3 cellular contexts compared by ENCODE assay signal in the genomic region with DNA sequence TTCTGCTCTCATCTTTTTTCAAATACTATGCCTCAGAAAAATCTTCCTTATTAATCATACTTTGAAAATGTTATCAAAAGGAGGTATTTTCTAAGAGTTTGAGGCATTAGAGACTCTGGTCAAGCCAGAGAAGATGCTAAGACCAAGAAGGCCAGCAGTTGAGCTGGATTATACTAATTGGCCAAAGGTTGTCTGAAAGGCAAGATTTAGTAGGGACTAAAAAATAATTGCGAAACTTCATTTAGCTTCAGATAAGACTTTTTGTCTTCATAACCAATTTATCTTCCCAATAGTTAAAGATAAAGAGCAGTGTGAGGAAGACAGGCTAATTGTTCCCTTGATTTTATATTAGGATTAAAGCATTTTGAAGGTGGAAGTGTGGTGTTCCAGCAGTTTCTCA.
TF ChIP-seq lines count a peak whose summit lies in the region.

No MANE protein-coding gene starts in this region.

TF ChIP-seq in HepG2, 621 proteins besides CTCF, POLR2A, EP300 and RAD21 (continued from another document):
- TF ChIP-seq SNRNP70 (IDR thresholded peaks at IDR 0.05; ENCODE audit: low read depth, low read length) (no peak), ZNF20 (CRISPR knock-in tag; IDR thresholded peaks at IDR 0.05) (no peak), ZNF547 (CRISPR knock-in tag; IDR thresholded peaks at IDR 0.05) (no peak), ZNF235 (CRISPR knock-in tag; IDR thresholded peaks at IDR 0.05; ENCODE audit: borderline replicate concordance) (no peak), IRF2 (CRISPR knock-in tag; IDR thresholded peaks at IDR 0.05) (no peak), NBN (conservative IDR thresholded peaks at IDR 0.05) (no peak), ERF (CRISPR knock-in tag; IDR thresholded peaks at IDR 0.05) (no peak), MIER3 (CRISPR knock-in tag; IDR thresholded peaks at IDR 0.05; ENCODE audit: borderline replicate concordance) (no peak), ZNF644 (CRISPR knock-in tag; IDR thresholded peaks at IDR 0.05; ENCODE audit: low read depth) (no peak), MED13 (CRISPR knock-in tag; IDR thresholded peaks at IDR 0.05) (no peak), ZFP90 (CRISPR knock-in tag; IDR thresholded peaks at IDR 0.05; ENCODE audit: borderline replicate concordance) (no peak), STAT5B (CRISPR knock-in tag; IDR thresholded peaks at IDR 0.05) (no peak), HNRNPL (IDR thresholded peaks at IDR 0.05; ENCODE audit: low read depth, low read length) (no peak), PAX8 (CRISPR knock-in tag; IDR thresholded peaks at IDR 0.05; ENCODE audit: borderline replicate concordance) (no peak)
- TF ChIP-seq, protein P1, sequence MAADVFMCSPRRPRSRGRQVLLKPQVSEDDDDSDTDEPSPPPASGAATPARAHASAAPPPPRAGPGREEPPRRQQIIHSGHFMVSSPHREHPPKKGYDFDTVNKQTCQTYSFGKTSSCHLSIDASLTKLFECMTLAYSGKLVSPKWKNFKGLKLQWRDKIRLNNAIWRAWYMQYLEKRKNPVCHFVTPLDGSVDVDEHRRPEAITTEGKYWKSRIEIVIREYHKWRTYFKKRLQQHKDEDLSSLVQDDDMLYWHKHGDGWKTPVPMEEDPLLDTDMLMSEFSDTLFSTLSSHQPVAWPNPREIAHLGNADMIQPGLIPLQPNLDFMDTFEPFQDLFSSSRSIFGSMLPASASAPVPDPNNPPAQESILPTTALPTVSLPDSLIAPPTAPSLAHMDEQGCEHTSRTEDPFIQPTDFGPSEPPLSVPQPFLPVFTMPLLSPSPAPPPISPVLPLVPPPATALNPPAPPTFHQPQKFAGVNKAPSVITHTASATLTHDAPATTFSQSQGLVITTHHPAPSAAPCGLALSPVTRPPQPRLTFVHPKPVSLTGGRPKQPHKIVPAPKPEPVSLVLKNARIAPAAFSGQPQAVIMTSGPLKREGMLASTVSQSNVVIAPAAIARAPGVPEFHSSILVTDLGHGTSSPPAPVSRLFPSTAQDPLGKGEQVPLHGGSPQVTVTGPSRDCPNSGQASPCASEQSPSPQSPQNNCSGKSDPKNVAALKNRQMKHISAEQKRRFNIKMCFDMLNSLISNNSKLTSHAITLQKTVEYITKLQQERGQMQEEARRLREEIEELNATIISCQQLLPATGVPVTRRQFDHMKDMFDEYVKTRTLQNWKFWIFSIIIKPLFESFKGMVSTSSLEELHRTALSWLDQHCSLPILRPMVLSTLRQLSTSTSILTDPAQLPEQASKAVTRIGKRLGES (CRISPR knock-in tag; IDR thresholded peaks at IDR 0.05; ENCODE audit: borderline replicate concordance), result no peak
- TF ChIP-seq, protein P2, sequence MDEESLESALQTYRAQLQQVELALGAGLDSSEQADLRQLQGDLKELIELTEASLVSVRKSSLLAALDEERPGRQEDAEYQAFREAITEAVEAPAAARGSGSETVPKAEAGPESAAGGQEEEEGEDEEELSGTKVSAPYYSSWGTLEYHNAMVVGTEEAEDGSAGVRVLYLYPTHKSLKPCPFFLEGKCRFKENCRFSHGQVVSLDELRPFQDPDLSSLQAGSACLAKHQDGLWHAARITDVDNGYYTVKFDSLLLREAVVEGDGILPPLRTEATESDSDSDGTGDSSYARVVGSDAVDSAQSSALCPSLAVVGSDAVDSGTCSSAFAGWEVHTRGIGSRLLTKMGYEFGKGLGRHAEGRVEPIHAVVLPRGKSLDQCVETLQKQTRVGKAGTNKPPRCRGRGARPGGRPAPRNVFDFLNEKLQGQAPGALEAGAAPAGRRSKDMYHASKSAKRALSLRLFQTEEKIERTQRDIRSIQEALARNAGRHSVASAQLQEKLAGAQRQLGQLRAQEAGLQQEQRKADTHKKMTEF (CRISPR knock-in tag; IDR thresholded peaks at IDR 0.05), result no peak
- TF ChIP-seq, protein P3, sequence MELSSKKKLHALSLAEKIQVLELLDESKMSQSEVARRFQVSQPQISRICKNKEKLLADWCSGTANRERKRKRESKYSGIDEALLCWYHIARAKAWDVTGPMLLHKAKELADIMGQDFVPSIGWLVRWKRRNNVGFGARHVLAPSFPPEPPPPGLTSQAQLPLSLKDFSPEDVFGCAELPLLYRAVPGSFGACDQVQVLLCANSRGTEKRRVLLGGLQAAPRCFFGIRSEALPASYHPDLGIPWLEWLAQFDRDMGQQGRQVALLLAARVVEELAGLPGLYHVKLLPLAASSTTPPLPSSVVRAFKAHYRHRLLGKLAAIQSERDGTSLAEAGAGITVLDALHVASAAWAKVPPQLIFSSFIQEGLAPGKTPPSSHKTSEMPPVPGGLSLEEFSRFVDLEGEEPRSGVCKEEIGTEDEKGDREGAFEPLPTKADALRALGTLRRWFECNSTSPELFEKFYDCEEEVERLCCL (CRISPR knock-in tag; IDR thresholded peaks at IDR 0.05; ENCODE audit: borderline replicate concordance), result no peak

TF ChIP-seq in IMR-90, 13 proteins besides CTCF, POLR2A, EP300 and RAD21 (continued from another document):
- TF ChIP-seq MAZ (IDR thresholded peaks at IDR 0.05; ENCODE audit: borderline replicate concordance, low read depth, low read length), result no peak

TF ChIP-seq in GM12891, 5 proteins besides CTCF, POLR2A, EP300 and RAD21 (continued from another document):
- TF ChIP-seq PAX5 (IDR thresholded peaks at IDR 0.05; ENCODE audit: insufficient read depth, low read length, severe bottlenecking), result no peak
